8 cellular contexts compared by ENCODE assay signal in genomic region chr9:127396253-127396807, GRCh38. TPM values are rescaled to one million over a fixed set of nuclear protein-coding genes. Genes with fewer than 3 reads are reported as not detected.
DNase-seq lines count a peak whose midpoint lies in the region; ATAC-seq, FAIRE-seq and TF ChIP-seq lines count a peak whose summit lies in the region.

No MANE protein-coding gene starts in this region.

- H3K27me3 ChIP-seq in AG04450 (ENCODE audit: control insufficient read depth, insufficient read depth, low read length) (peaks cover 15% of the 10 kb centered on the region), muscle layer of colon (ENCODE audit: control insufficient read depth in 1 of 2, insufficient read depth in 2 of 2, low read length in 2 of 2) (no peaks in the 10 kb centered on the region)

- H3K4me3 ChIP-seq in AG04450 (ENCODE audit: low read depth, low read length) (peak overlapping the region; percentile 64), muscle layer of colon (ENCODE audit: low read depth in 1 of 2, low read length in 2 of 2) (peak overlapping the region; percentile 48 to 72)

- H3K9me3 ChIP-seq in AG04450 (ENCODE audit: control insufficient read depth, insufficient read depth, low read length), result peaks cover 3% of the 10 kb centered on the region; the same call in 1 of the 2 replicates
- H3K9me3 ChIP-seq in muscle layer of colon (ENCODE audit: low read length), result no peaks in the 10 kb centered on the region

- H3K27ac ChIP-seq in AG04450 (ENCODE audit: low read depth, low read length) (no peak overlapping the region), caudate nucleus (ENCODE audit: low read depth, low read length) (peak overlapping the region; percentile 79), muscle layer of colon (ENCODE audit: low read depth, low read length) (peak overlapping the region; percentile 51)

- CTCF ChIA-PET in AG04450 (lab: Charles Lee), result interaction anchor here (0.6 to 1.8 kb wide), 11 partner anchors 8 to 455 kb away, joined by 3 to 10 read pairs (median 3); no protein-coding TSS in a partner anchor

- POLR2A ChIA-PET in AG04450 (lab: Yijun Ruan, JAX), result interaction anchor here (0.8 to 1.7 kb wide), 10 partner anchors 8 to 170 kb away, joined by 3 to 13 read pairs (median 3); partner anchors contain the start of genes LRSAM1, RPL12 and ZNF79

- DNase-seq in AG04450 (ENCODE audit: low read depth, low spot score) (no peak), caudate nucleus (lab: John Stamatoyannopoulos, UW) (peak in 1 of 61 donors; percentile 63), hypothalamus (lab: John Stamatoyannopoulos, UW) (no peak), T-helper 9 cell (no peak), GM12891 (ENCODE audit: insufficient read length, low spot score) (no peak)

- peaks cover 18% of the 10 kb centered on the region for H3K4me1 ChIP-seq in muscle layer of colon (ENCODE audit: insufficient read depth, low read length)

- no peak for FAIRE-seq in GM12891 (lab: Jason Lieb, UNC)

- TF ChIP-seq CTCF in AG04450 (IDR thresholded peaks at IDR 0.05; ENCODE audit: low read depth, low read length), result no peak

- H3K9ac ChIP-seq in muscle layer of colon (ENCODE audit: low read length), result peak overlapping the region; percentile 38

- H3K36me3 ChIP-seq in muscle layer of colon (ENCODE audit: insufficient read depth, low read length), result peaks cover 13% of the 10 kb centered on the region

- ATAC-seq in HG03439 (IDR thresholded peaks at IDR 0.05; ENCODE audit: unreplicated experiment) (peak; percentile 2), HG03159 (IDR thresholded peaks at IDR 0.05; ENCODE audit: unreplicated experiment) (no peak)

- TF ChIP-seq POLR2A in GM12891 (IDR thresholded peaks at IDR 0.05; ENCODE audit: low read depth, low read length), result no peak

TF ChIP-seq in GM12891, 5 proteins besides CTCF, POLR2A, EP300 and RAD21:
- TF ChIP-seq POLR2AphosphoS5 (IDR thresholded peaks at IDR 0.05; ENCODE audit: low read depth, low read length) (no peak), PAX5 (IDR thresholded peaks at IDR 0.05; ENCODE audit: insufficient read depth, low read length, severe bottlenecking) (no peak), TAF1 (IDR thresholded peaks at IDR 0.05; ENCODE audit: low read depth, low read length) (no peak), SPI1 (IDR thresholded peaks at IDR 0.05; ENCODE audit: low read depth, low read length) (no peak), POU2F2 (IDR thresholded peaks at IDR 0.05; ENCODE audit: low read depth, low read length) (no peak)

RNA-seq across cellular contexts. Expression of gene SLC2A8, which starts 0.6 kb away (rescaled TPM):
- polyA plus RNA-seq in AG04450 (2011; rRNA removed), result 5.4 and 6.3 TPM in 2 replicates
- 4.6 and 5.7 TPM in 2 replicates for polyA minus RNA-seq in AG04450 (2011; rRNA and poly(A)+ RNA removed)
- 2.9 TPM for polyA plus RNA-seq in GM12891 (2012; ENCODE audit: low read depth, missing spikeins)

RNA-seq across cellular contexts. Expression of gene ZNF79, which starts 27.9 kb away (rescaled TPM):
- 5.2 and 5.6 TPM in 2 replicates for polyA plus RNA-seq in AG04450 (2011; rRNA removed)
- 19.7 and 21.1 TPM in 2 replicates for polyA minus RNA-seq in AG04450 (2011; rRNA and poly(A)+ RNA removed)
- polyA plus RNA-seq in GM12891 (2012; ENCODE audit: low read depth, missing spikeins), result 4.2 TPM

RNA-seq across cellular contexts. Expression of gene RPL12, which starts 54.9 kb away (rescaled TPM):
- polyA plus RNA-seq in AG04450 (2011; rRNA removed), result 2,379 and 2,541 TPM in 2 replicates
- 720 and 1,006 TPM in 2 replicates for polyA minus RNA-seq in AG04450 (2011; rRNA and poly(A)+ RNA removed)
- polyA plus RNA-seq in GM12891 (2012; ENCODE audit: low read depth, missing spikeins), result 4,932 TPM

RNA-seq across cellular contexts. Expression of gene LRSAM1, which starts 55.0 kb away (rescaled TPM):
- polyA plus RNA-seq in AG04450 (2011; rRNA removed), result 3.4 and 4.8 TPM in 2 replicates
- polyA minus RNA-seq in AG04450 (2011; rRNA and poly(A)+ RNA removed), result 4.9 and 5.7 TPM in 2 replicates
- polyA plus RNA-seq in GM12891 (2012; ENCODE audit: low read depth, missing spikeins), result 13.1 TPM
